Comparison of ENCODE assay signal across 9 cellular contexts in the genomic region with DNA sequence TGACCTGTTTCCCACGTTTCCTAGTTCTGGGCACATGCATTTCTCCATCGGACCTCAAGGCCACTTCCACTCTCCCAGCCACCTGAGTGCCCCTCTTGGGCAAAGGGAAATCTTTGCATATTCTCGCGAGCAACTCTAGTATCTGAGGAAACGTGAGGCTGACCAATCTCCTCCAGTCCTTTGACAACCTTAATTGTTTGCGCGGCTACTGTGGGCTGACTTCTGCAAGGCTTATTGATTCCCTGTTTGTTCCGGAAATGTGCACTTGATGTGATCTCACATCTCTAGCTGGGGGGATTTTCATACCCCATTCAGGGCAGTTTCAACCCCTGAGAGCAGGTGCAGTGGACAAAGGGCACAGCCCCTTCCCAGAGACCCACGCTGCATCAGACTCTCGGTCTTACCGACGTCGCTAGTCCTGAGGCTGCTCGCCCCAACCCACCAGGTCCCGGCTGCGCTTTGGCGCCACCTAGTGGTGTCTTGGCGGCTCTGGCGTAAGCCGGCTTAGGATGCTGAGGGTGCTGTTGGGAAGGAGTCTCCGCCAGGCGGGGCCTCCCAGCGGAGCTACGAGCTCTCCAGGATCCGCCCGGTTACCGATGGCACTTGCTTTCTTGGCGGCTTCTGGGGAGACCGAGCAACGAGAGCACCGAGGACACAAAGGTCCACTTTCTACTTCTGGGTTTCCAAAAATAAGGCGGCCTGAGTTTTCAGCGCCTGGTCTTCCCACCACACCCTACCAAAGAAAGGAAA. TPM values are rescaled to one million over a fixed set of nuclear protein-coding genes. Genes with fewer than 3 reads are reported as not detected.
DNase-seq lines count a peak whose midpoint lies in the region; ATAC-seq, FAIRE-seq and TF ChIP-seq lines count a peak whose summit lies in the region.
"Had no signal": no experiment of that assay in that cellular context is flagged by ENCODE, and none has a peak within 500 bp of the region (broad histone marks: within the 10 kb centered on the region; RNA-seq: fewer than 3 reads in every experiment).

No MANE protein-coding gene starts in this region.

- intact Hi-C loops in activated B cell treated with CpG ODN at 0.5 μM for 24 hours (cut with micrococcal nuclease) = loop anchor here (5.0 kb wide), 1 partner anchor 1315 kb away; no protein-coding TSS in a partner anchor

- peak; percentile 30 for FAIRE-seq in islet of Langerhans (lab: Jason Lieb, UNC)

- ATAC-seq in GM18873 (IDR thresholded peaks at IDR 0.05; ENCODE audit: low FRiP score, unreplicated experiment) (peak; percentile 88), HG03139 (IDR thresholded peaks at IDR 0.05; ENCODE audit: unreplicated experiment) (peak; percentile 93), activated B cell treated with CpG ODN at 0.5 μM for 24 hours (ENCODE audit: low read depth) (peak; percentile 89)

- no peak overlapping the region for H3K27ac Mint-ChIP-seq in activated B cell treated with CpG ODN at 0.5 μM for 24 hours

- peaks cover 16% of the 10 kb centered on the region for H3K4me1 Mint-ChIP-seq in activated B cell treated with CpG ODN at 0.5 μM for 24 hours

- CTCF ChIA-PET in activated B cell treated with CpG ODN at 0.5 μM for 24 hours (lab: Charles Lee) = interaction anchor here (0.5 to 2.3 kb wide), 11 partner anchors 13 to 315 kb away, joined by 3 to 13 read pairs (median 3); no protein-coding TSS in a partner anchor

- no peaks in the 10 kb centered on the region for H3K36me3 Mint-ChIP-seq in activated B cell treated with CpG ODN at 0.5 μM for 24 hours (ENCODE audit: low read depth)

- POLR2A ChIA-PET in activated B cell treated with CpG ODN at 0.5 μM for 24 hours (lab: Charles Lee) = no interaction called here

- no peaks in the 10 kb centered on the region for H3K9me3 Mint-ChIP-seq in activated B cell treated with CpG ODN at 0.5 μM for 24 hours

- peak overlapping the region; percentile 42 for H3K4me3 Mint-ChIP-seq in activated B cell treated with CpG ODN at 0.5 μM for 24 hours

- peak; percentile 67 for DNase-seq in AG09319 (ENCODE audit: extremely low read depth, low read depth)
- DNase-seq in NCI-H2196 treated with DMSO at 0.1 percent for 48 hours (lab: John Stamatoyannopoulos, UW; ENCODE audit: unreplicated experiment) = peak; percentile 22
- peak; percentile 77 for DNase-seq in activated B cell treated with CpG ODN at 0.5 μM for 24 hours
- peak in 60 of 61 donors; percentile 12 to 92 (median 80) for DNase-seq in caudate nucleus (lab: John Stamatoyannopoulos, UW)
- DNase-seq in stimulated activated CD4-positive, alpha-beta T cell treated with anti-CD3 and anti-CD28 coated beads, Interleukin-15, amount 100 ng/mL, for 1 hour (ENCODE audit: low read depth in 1 of 2, low spot score in 1 of 2) = peak; percentile 67 to 78

- H3K27ac ChIP-seq in caudate nucleus (ENCODE audit: low read depth, low read length) = no peak overlapping the region

- TF ChIP-seq CTCF in AG09319 (IDR thresholded peaks at IDR 0.05; ENCODE audit: low read depth, low read length) (no peak; the same call in none of the 2 replicates), activated B cell treated with CpG ODN at 0.5 μM for 24 hours (IDR thresholded peaks at IDR 0.05) (peak; percentile 87)

- peaks cover 39% of the 10 kb centered on the region for H3K27me3 Mint-ChIP-seq in activated B cell treated with CpG ODN at 0.5 μM for 24 hours

RNA-seq across cellular contexts. Expression of gene SPR, which starts 24.8 kb away (rescaled TPM):
- total RNA-seq in activated B cell treated with CpG ODN at 0.5 μM for 24 hours = 0.29 and 0.31 TPM in 2 replicates

RNA-seq across cellular contexts. Expression of gene EXOC6B, which starts 36.6 kb away (rescaled TPM):
- total RNA-seq in activated B cell treated with CpG ODN at 0.5 μM for 24 hours = 13.0 and 13.8 TPM in 2 replicates

RNA-seq across cellular contexts. Expression of gene EMX1, which starts 54.9 kb away (rescaled TPM):
- total RNA-seq in activated B cell treated with CpG ODN at 0.5 μM for 24 hours = 0.22 TPM in 1 of 2 replicates, not detected in the other
- total RNA-seq: T-helper 1 cell treated with Interleukin-12 subunit alpha and Interleukin-12 subunit beta and Interleukin-4 antibody, amounts not matched to agents 30 ng/mL and 1 ng/mL, for 36 hours had no signal

Comparison
In these comparisons a context has a peak if more than half of its experiments do, and no peak if none do; other contexts are left out.
1. DNase-seq: peak in every context shown above with its lines; median percentile 80 in caudate nucleus; 77 in activated B cell treated with CpG ODN at 0.5 μM for 24 hours; 72 in stimulated activated CD4-positive, alpha-beta T cell treated with anti-CD3 and anti-CD28 coated beads, Interleukin-15, amount 100 ng/mL, for 1 hour; 67 in AG09319; 22 in NCI-H2196 treated with DMSO at 0.1 percent for 48 hours.